ENCODE assay signal across 9 cellular contexts in genomic region chr1:234745844-234746797, GRCh38.
DNase-seq lines count a peak whose midpoint lies in the region; ATAC-seq and TF ChIP-seq lines count a peak whose summit lies in the region.
"Had no signal": no experiment of that assay in that cellular context is flagged by ENCODE, and none has a peak within 500 bp of the region (broad histone marks: within the 10 kb centered on the region; RNA-seq: fewer than 3 reads in every experiment).

No MANE protein-coding gene starts in this region.

- H3K4me1 Mint-ChIP-seq in glutamatergic neuron (ENCODE audit: low read depth, unreplicated experiment) = peaks cover 29% of the 10 kb centered on the region

- H3K4me3 Mint-ChIP-seq in glutamatergic neuron (ENCODE audit: unreplicated experiment) = no peak overlapping the region
- H3K4me3 Mint-ChIP-seq: activated CD4-positive, alpha-beta T cell treated with anti-CD3 and anti-CD28 coated beads, Interleukin-2, amount 10 ng/mL, durations not matched to agents 24 days and 14 days had no signal

- H3K9me3 Mint-ChIP-seq in glutamatergic neuron (ENCODE audit: unreplicated experiment) = peaks cover 2% of the 10 kb centered on the region
- H3K9me3 Mint-ChIP-seq: activated CD4-positive, alpha-beta T cell treated with anti-CD3 and anti-CD28 coated beads, Interleukin-2, amount 10 ng/mL, durations not matched to agents 24 days and 14 days had no signal

- CTCF ChIA-PET in HEK293T (lab: Yijun Ruan, JAX) = interaction anchor here (0.7 to 1.7 kb wide), 3 partner anchors 8 to 246 kb away, joined by 3 to 7 read pairs (median 4); no protein-coding TSS in a partner anchor

- no peak for TF ChIP-seq CTCF in glutamatergic neuron (IDR thresholded peaks at IDR 0.05; ENCODE audit: partially characterized antibody, unreplicated experiment)

- H3K27ac Mint-ChIP-seq in glutamatergic neuron (ENCODE audit: unreplicated experiment) = no peak overlapping the region
- H3K27ac Mint-ChIP-seq: activated CD4-positive, alpha-beta T cell treated with anti-CD3 and anti-CD28 coated beads, Interleukin-2, amount 10 ng/mL, durations not matched to agents 24 days and 14 days had no signal

- no peaks in the 10 kb centered on the region for H3K36me3 Mint-ChIP-seq in glutamatergic neuron (ENCODE audit: unreplicated experiment)

- DNase-seq in HEK293T (ENCODE audit: extremely low spot score) (peak; percentile 67), NCI-H748 (lab: John Stamatoyannopoulos, UW; ENCODE audit: unreplicated experiment) (peak; percentile 68), dermis blood vessel endothelial cell (peak; percentile 74), pulmonary artery endothelial cell (ENCODE audit: low read depth, low spot score) (peak; percentile 35), glutamatergic neuron (no peak)
- DNase-seq: activated CD4-positive, alpha-beta T cell treated with anti-CD3 and anti-CD28 coated beads, Interleukin-2, amount 10 ng/mL, durations not matched to agents 24 days and 14 days; NCI-H526 treated with DMSO at 0.1 percent for 48 hours had no signal

- peaks cover 2% of the 10 kb centered on the region for H3K27me3 Mint-ChIP-seq in glutamatergic neuron (ENCODE audit: unreplicated experiment)

- ATAC-seq in activated CD4-positive, CD25-positive, alpha-beta regulatory T cell treated with anti-CD3 and anti-CD28 coated beads, Interleukin-2, amount 50 U/mL, for 24 hours = no peak
- no peak for ATAC-seq in HG03280 (IDR thresholded peaks at IDR 0.05; ENCODE audit: unreplicated experiment)

- POLR2A ChIA-PET in HEK293T (lab: Yijun Ruan, JAX) = interaction anchor here (0.6 to 4.5 kb wide), 15 partner anchors 8 to 338 kb away, joined by 3 to 38 read pairs (median 3); no protein-coding TSS in a partner anchor

TF ChIP-seq in HEK293T, 16 proteins besides CTCF, POLR2A, EP300 and RAD21:
- TF ChIP-seq PKNOX1 (IDR thresholded peaks at IDR 0.05) (peak; percentile 83), BHLHE40 (IDR thresholded peaks at IDR 0.05; ENCODE audit: borderline replicate concordance) (no peak), SUZ12 (IDR thresholded peaks at IDR 0.05) (no peak), L3MBTL2 (conservative IDR thresholded peaks at IDR 0.05) (peak; percentile 45; the same call in 1 of the 2 replicates)
